ENCODE assay signal across 8 cellular contexts in the genomic region with DNA sequence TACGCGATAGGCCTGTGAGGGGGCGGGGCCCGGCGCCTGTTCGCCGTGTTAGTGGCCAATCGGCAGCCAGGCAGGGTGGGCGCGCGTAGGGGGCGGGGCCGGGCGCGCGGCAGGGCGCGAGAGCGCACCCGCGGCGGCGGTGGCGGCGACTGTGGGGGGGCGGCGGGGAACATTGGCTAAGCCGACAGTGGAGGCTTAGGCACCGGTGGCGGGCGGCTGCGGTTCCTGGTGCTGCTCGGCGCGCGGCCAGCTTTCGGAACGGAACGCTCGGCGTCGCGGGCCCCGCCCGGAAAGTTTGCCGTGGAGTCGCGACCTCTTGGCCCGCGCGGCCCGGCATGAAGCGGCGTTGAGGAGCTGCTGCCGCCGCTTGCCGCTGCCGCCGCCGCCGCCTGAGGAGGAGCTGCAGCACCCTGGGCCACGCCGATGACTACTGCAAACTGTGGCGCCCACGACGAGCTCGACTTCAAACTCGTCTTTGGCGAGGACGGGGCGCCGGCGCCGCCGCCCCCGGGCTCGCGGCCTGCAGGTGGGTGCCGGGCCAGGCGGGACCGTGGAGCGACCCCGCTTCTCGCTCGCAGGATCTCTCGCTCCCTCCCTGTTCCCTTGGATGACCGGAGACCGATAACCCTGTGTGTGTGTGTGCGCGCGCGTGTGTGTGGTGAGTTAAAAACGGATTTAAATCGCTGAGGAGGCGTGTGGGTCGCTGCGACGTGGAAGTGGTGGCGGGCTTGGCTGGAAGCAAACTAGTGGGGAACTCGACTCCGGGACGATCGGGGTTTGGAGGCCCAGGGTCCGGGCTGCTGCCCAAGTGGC. TPM values are rescaled to one million over a fixed set of nuclear protein-coding genes. Genes with fewer than 3 reads are reported as not detected.
A peak's percentile ranks its signal among the peaks of the same experiment; 100 is the strongest.
DNase-seq lines count a peak whose midpoint lies in the region; ATAC-seq and FAIRE-seq lines count a peak whose summit lies in the region.

A gene (plus strand): TSS at position 112 of the 813 bp plus-strand sequence. CDS start 312 bp downstream, at position 424.

- DNase-seq in EH (ENCODE audit: low read depth): peak; percentile 97
- DNase-seq in Jurkat, Clone E6-1 (ENCODE audit: low read depth, low spot score): peak; percentile 93
- DNase-seq in SJSA1 (ENCODE audit: low read depth in 1 of 2, low spot score in 2 of 2): peak; percentile 90 to 99
- DNase-seq in activated naive CD4-positive, alpha-beta T cell treated with Interleukin-2 at 50 U/mL for 16 hours: peak; percentile 99
- peak; percentile 96 for DNase-seq in frontal cortex (ENCODE audit: low spot score in 2 of 2)
- peak in 51 of 56 donors; percentile 60 to 99 (median 96) for DNase-seq in nucleus accumbens (lab: John Stamatoyannopoulos, UW)
- peak in 46 of 49 donors; percentile 50 to 100 (median 96) for DNase-seq in substantia nigra (lab: John Stamatoyannopoulos, UW)

- H3K27ac ChIP-seq in SJSA1: peak within 1 kb of the TSS; percentile 89
- peak within 1 kb of the TSS; percentile 100 for H3K27ac ChIP-seq in substantia nigra (ENCODE audit: low read depth, low read length, poor library complexity, severe bottlenecking)

- H3K4me3 ChIP-seq in Jurkat, Clone E6-1 (ENCODE audit: low read length): peak within 1 kb of the TSS; percentile 93
- H3K4me3 ChIP-seq in SJSA1: peak within 1 kb of the TSS; percentile 97

- no peaks in the 10 kb centered on the region for H3K27me3 ChIP-seq in SJSA1 (replicated peaks)

- ATAC-seq in GM21576 (IDR thresholded peaks at IDR 0.05; ENCODE audit: unreplicated experiment): peak; percentile 53

- FAIRE-seq in frontal cortex (lab: Jason Lieb, UNC): no peak

- H3K4me1 ChIP-seq in SJSA1 (replicated peaks): peaks cover 19% of the 10 kb centered on the region

- H3K36me3 ChIP-seq in SJSA1: peaks cover 6% of the 10 kb centered on the region

- no peaks in the 10 kb centered on the region for H3K9me3 ChIP-seq in SJSA1 (replicated peaks)

RNA-seq across cellular contexts. Expression of the gene that starts here (rescaled TPM):
- polyA plus RNA-seq in Jurkat, Clone E6-1 (2012; ENCODE audit: insufficient read depth, insufficient read length): 29.8 TPM
- 19.8 and 33.8 TPM in 2 replicates for total RNA-seq in SJSA1 (2014; rRNA removed; shearing (Covaris generic))
- 21.6 TPM for total RNA-seq in frontal cortex

Comparison
In these comparisons a context has a peak if more than half of its experiments do, and no peak if none do; other contexts are left out.
1. Peak in every context shown above with its lines: DNase-seq, ATAC-seq, H3K4me3 ChIP-seq and H3K27ac ChIP-seq.